10 cellular contexts compared by ENCODE assay signal in genomic region chr19:18387395-18387794, GRCh38. TPM values are rescaled to one million over a fixed set of nuclear protein-coding genes. Genes with fewer than 3 reads are reported as not detected.
DNase-seq lines count a peak whose midpoint lies in the region; ATAC-seq and TF ChIP-seq lines count a peak whose summit lies in the region.
"Had no signal": no experiment of that assay in that cellular context is flagged by ENCODE, and none has a peak within 500 bp of the region (broad histone marks: within the 10 kb centered on the region; RNA-seq: fewer than 3 reads in every experiment).

No MANE protein-coding gene starts in this region.

- peaks cover 57% of the 10 kb centered on the region for H3K36me3 Mint-ChIP-seq in Calu3 (ENCODE audit: insufficient read depth, unreplicated experiment)

- no peak for ATAC-seq in GM21786 (IDR thresholded peaks at IDR 0.05; ENCODE audit: unreplicated experiment)

- TF ChIP-seq CTCF in Calu3 (IDR thresholded peaks at IDR 0.05; ENCODE audit: unreplicated experiment) (no peak), fibroblast of villous mesenchyme (IDR thresholded peaks at IDR 0.05; ENCODE audit: insufficient read depth, low read depth, low read length) (no peak), retinal pigment epithelial cell (conservative IDR thresholded peaks at IDR 0.05; ENCODE audit: low read depth, low read length) (no peak)

- H3K9me3 Mint-ChIP-seq in Calu3 (ENCODE audit: low read depth, unreplicated experiment), result no peaks in the 10 kb centered on the region

- CTCF ChIA-PET in Calu3 (lab: Charles Lee), result interaction anchor here (0.5 to 0.7 kb wide), 3 partner anchors 8 to 95 kb away, joined by 3 to 9 read pairs (median 4); no protein-coding TSS in a partner anchor

- peak overlapping the region; percentile 92 for H3K27ac Mint-ChIP-seq in Calu3 (ENCODE audit: unreplicated experiment)

- H3K4me1 Mint-ChIP-seq in Calu3 (ENCODE audit: low read depth, unreplicated experiment), result peaks cover 28% of the 10 kb centered on the region

- in situ Hi-C loops in SK-MEL-5 (cut with HindIII; ENCODE audit: low pct_unique_long_range_greater_than_20kb, low sequenced_read_pairs), result no loop called here

- intact Hi-C loops in Calu3 (cut with micrococcal nuclease; ENCODE audit: unreplicated experiment) (no loop called here), posterior cingulate gyrus (cut with DNase I) (no loop called here)

- no peaks in the 10 kb centered on the region for H3K27me3 Mint-ChIP-seq in Calu3 (ENCODE audit: unreplicated experiment)

- H3K4me3 Mint-ChIP-seq in Calu3 (ENCODE audit: low read depth, unreplicated experiment), result peak overlapping the region; percentile 76

- DNase-seq in Calu3 (no peak), SK-MEL-5 (ENCODE audit: low read depth, low spot score) (peak; percentile 37), fibroblast of villous mesenchyme (ENCODE audit: low read depth) (no peak), retinal pigment epithelial cell (ENCODE audit: low read depth) (no peak), NCI-H146 treated with DMSO at 0.1 percent for 48 hours (lab: John Stamatoyannopoulos, UW; ENCODE audit: unreplicated experiment) (no peak), posterior cingulate gyrus (no peak), MV-4-11 (lab: John Stamatoyannopoulos, UW) (no peak)
- DNase-seq: NCI-H510A, T-helper 9 cell had no signal

- H3K4me3 ChIP-seq in fibroblast of villous mesenchyme (ENCODE audit: low read depth, low read length) (peak overlapping the region; percentile 92), retinal pigment epithelial cell (ENCODE audit: low read length) (peak overlapping the region; percentile 88)

- BruUV-seq in Calu3 (replicated peaks; lab: Mats Ljungman, UMichigan), result no TSS peak

RNA-seq across cellular contexts. Expression of gene GDF15, which starts 1.4 kb away (rescaled TPM):
- total RNA-seq in Calu3 (2022) (56.6 and 80.3 TPM in 2 replicates), fibroblast of villous mesenchyme (28.9 and 49.9 TPM in 2 replicates)
- 873 and 1,003 TPM in 2 replicates for total RNA-seq in SK-MEL-5 (2014; rRNA removed; shearing (Covaris generic))
- polyA plus RNA-seq in SK-MEL-5 (2015; cell fraction: cytosol; rRNA removed), result 2,563 and 2,956 TPM in 2 replicates
- 251 and 324 TPM in 2 replicates for polyA plus RNA-seq in SK-MEL-5 (2015; cell fraction: nucleus; rRNA removed)

RNA-seq across cellular contexts. Expression of gene LRRC25, which starts 10.0 kb away (rescaled TPM):
- total RNA-seq in Calu3 (2022), result not detected in 2 replicates
- not detected in 2 replicates for total RNA-seq in SK-MEL-5 (2014; rRNA removed; shearing (Covaris generic))
- 0.04 TPM in 1 of 2 replicates, not detected in the other for polyA plus RNA-seq in SK-MEL-5 (2015; cell fraction: cytosol; rRNA removed)
- polyA plus RNA-seq in SK-MEL-5 (2015; cell fraction: nucleus; rRNA removed), result not detected in 2 replicates
- under 0.01 TPM in 1 of 2 replicates, not detected in the other for total RNA-seq in fibroblast of villous mesenchyme

RNA-seq across cellular contexts. Expression of gene SSBP4, which starts 31.8 kb away (rescaled TPM):
- total RNA-seq in Calu3 (2022) (38.8 and 51.5 TPM in 2 replicates), fibroblast of villous mesenchyme (56.1 and 73.4 TPM in 2 replicates)
- total RNA-seq in SK-MEL-5 (2014; rRNA removed; shearing (Covaris generic)), result 18.9 and 25.7 TPM in 2 replicates
- polyA plus RNA-seq in SK-MEL-5 (2015; cell fraction: cytosol; rRNA removed), result 34.2 and 44.7 TPM in 2 replicates
- polyA plus RNA-seq in SK-MEL-5 (2015; cell fraction: nucleus; rRNA removed), result 144 and 159 TPM in 2 replicates

RNA-seq across cellular contexts. Expression of gene PGPEP1, which starts 47.0 kb away (rescaled TPM):
- total RNA-seq in Calu3 (2022) (27.9 and 42.0 TPM in 2 replicates), fibroblast of villous mesenchyme (24.8 and 29.8 TPM in 2 replicates)
- total RNA-seq in SK-MEL-5 (2014; rRNA removed; shearing (Covaris generic)), result 8.1 and 10.5 TPM in 2 replicates
- 8.1 and 16.6 TPM in 2 replicates for polyA plus RNA-seq in SK-MEL-5 (2015; cell fraction: cytosol; rRNA removed)
- 18.1 and 24.7 TPM in 2 replicates for polyA plus RNA-seq in SK-MEL-5 (2015; cell fraction: nucleus; rRNA removed)

RNA-seq across cellular contexts. Expression of gene ISYNA1, which starts 50.5 kb away (rescaled TPM):
- total RNA-seq in Calu3 (2022) (94.9 and 114 TPM in 2 replicates), fibroblast of villous mesenchyme (25.4 and 48.4 TPM in 2 replicates)
- 8.3 and 12.7 TPM in 2 replicates for total RNA-seq in SK-MEL-5 (2014; rRNA removed; shearing (Covaris generic))
- polyA plus RNA-seq in SK-MEL-5 (2015; cell fraction: cytosol; rRNA removed), result 18.4 and 20.9 TPM in 2 replicates
- polyA plus RNA-seq in SK-MEL-5 (2015; cell fraction: nucleus; rRNA removed), result 107 and 119 TPM in 2 replicates

Comparison
In these comparisons a context has a peak if more than half of its experiments do, and no peak if none do; other contexts are left out.
1. RNA of gene GDF15, which starts 1.4 kb away (total RNA-seq): 873 to 1,003 TPM in SK-MEL-5; 56.6 to 80.3 TPM in Calu3 and 28.9 to 49.9 TPM in fibroblast of villous mesenchyme; every median in the first group is over 10 times any median in the second.